In genomic region chr10:46228076-46229071, GRCh38 we compare ENCODE assay signal across 8 cellular contexts. TPM values are rescaled to one million over a fixed set of nuclear protein-coding genes. Genes with fewer than 3 reads are reported as not detected.
DNase-seq lines count a peak whose midpoint lies in the region; ATAC-seq and TF ChIP-seq lines count a peak whose summit lies in the region.

No MANE protein-coding gene starts in this region.

- peak; percentile 61 for ATAC-seq in HG03460 (IDR thresholded peaks at IDR 0.05; ENCODE audit: unreplicated experiment)

- CTCF ChIA-PET in activated naive CD4-positive, alpha-beta T cell treated with anti-CD3 and anti-CD28 coated beads for 36 hours (lab: Charles Lee): interaction anchor here (0.7 to 3.8 kb wide), 13 partner anchors 9 to 337 kb away, joined by 3 to 10 read pairs (median 4); no protein-coding TSS in a partner anchor

- in situ Hi-C loops in SK-MEL-5 (cut with HindIII; ENCODE audit: low pct_unique_long_range_greater_than_20kb, low sequenced_read_pairs): no loop called here

- H3K9me3 Mint-ChIP-seq in activated naive CD4-positive, alpha-beta T cell treated with anti-CD3 and anti-CD28 coated beads for 36 hours: peaks cover 8% of the 10 kb centered on the region

- H3K4me1 ChIP-seq in ovary (ENCODE audit: insufficient read depth): no peaks in the 10 kb centered on the region
- H3K4me1 ChIP-seq in tibial nerve: peaks cover 0 to 9% (median 0%) of the 10 kb centered on the region in 4 donors

- H3K9me3 ChIP-seq in ovary (no peaks in the 10 kb centered on the region), tibial nerve (peaks cover 0 to 6% (median 0%) of the 10 kb centered on the region in 4 donors)

- H3K27ac Mint-ChIP-seq in activated naive CD4-positive, alpha-beta T cell treated with anti-CD3 and anti-CD28 coated beads for 36 hours: no peak overlapping the region

- H3K4me3 ChIP-seq in ovary (no peak overlapping the region), tibial nerve (no peak overlapping the region)

- H3K4me1 Mint-ChIP-seq in activated naive CD4-positive, alpha-beta T cell treated with anti-CD3 and anti-CD28 coated beads for 36 hours (ENCODE audit: low read depth): peaks cover 3% of the 10 kb centered on the region

- H3K27ac ChIP-seq in ovary (no peak overlapping the region), tibial nerve (no peak overlapping the region)

- TF ChIP-seq POLR2A in ovary (IDR thresholded peaks at IDR 0.05) (no peak), tibial nerve (IDR thresholded peaks at IDR 0.05) (no peak)

- TF ChIP-seq CTCF in GM12874 (IDR thresholded peaks at IDR 0.05; ENCODE audit: insufficient read depth, low read depth, low read length) (peak; percentile 84), ovary (IDR thresholded peaks at IDR 0.05) (peak; percentile 37 to 70 (median 49)), tibial nerve (IDR thresholded peaks at IDR 0.05) (peak; percentile 83 to 95 (median 91))

- intact Hi-C loops in activated naive CD4-positive, alpha-beta T cell treated with anti-CD3 and anti-CD28 coated beads for 36 hours (cut with micrococcal nuclease): loop anchor here (2.0 to 5.0 kb wide), 3 partner anchors 28 to 339 kb away; no protein-coding TSS in a partner anchor
- intact Hi-C loops in ovary (cut with DNase I): no loop called here

- peak; percentile 56 for DNase-seq in 8988T
- peak; percentile 80 for DNase-seq in SK-MEL-5 (ENCODE audit: low read depth, low spot score)
- DNase-seq in activated naive CD4-positive, alpha-beta T cell treated with anti-CD3 and anti-CD28 coated beads for 36 hours: peak; percentile 83
- peak; percentile 16 for DNase-seq in glomerular endothelial cell (ENCODE audit: extremely low read depth, low read depth, low spot score)
- peak; percentile 39 to 69 (median 61) for DNase-seq in ovary
- DNase-seq in tibial nerve (ENCODE audit: low spot score in 2 of 2): peak; percentile 56 to 77

- H3K36me3 ChIP-seq in ovary (no peaks in the 10 kb centered on the region), tibial nerve (no peaks in the 10 kb centered on the region)

- TF ChIP-seq EP300 in ovary (IDR thresholded peaks at IDR 0.05): no peak
- TF ChIP-seq EP300 in tibial nerve (IDR thresholded peaks at IDR 0.05): no peak

- H3K36me3 Mint-ChIP-seq in activated naive CD4-positive, alpha-beta T cell treated with anti-CD3 and anti-CD28 coated beads for 36 hours (ENCODE audit: low read depth): peaks cover 14% of the 10 kb centered on the region

- H3K4me3 Mint-ChIP-seq in activated naive CD4-positive, alpha-beta T cell treated with anti-CD3 and anti-CD28 coated beads for 36 hours: no peak overlapping the region

- no peaks in the 10 kb centered on the region for H3K27me3 Mint-ChIP-seq in activated naive CD4-positive, alpha-beta T cell treated with anti-CD3 and anti-CD28 coated beads for 36 hours (ENCODE audit: low read depth)

- WGBS in ovary, 3 donors: 26 to 29% (median 27%) methylated on average over 11 of the region's 11 CpGs
- WGBS in tibial nerve, 2 donors: 20% methylated on average over 9 to 10 of the region's 11 CpGs

- H3K27me3 ChIP-seq in ovary: no peaks in the 10 kb centered on the region
- no peaks in the 10 kb centered on the region for H3K27me3 ChIP-seq in tibial nerve

RNA-seq across cellular contexts. Expression of gene ANTXRL, which starts 58.4 kb away (rescaled TPM):
- not detected in 2 replicates for total RNA-seq in SK-MEL-5 (2014; rRNA removed; shearing (Covaris generic))
- 0.05 TPM in 2 replicates for polyA plus RNA-seq in SK-MEL-5 (2015; cell fraction: cytosol; rRNA removed)
- 4.7 TPM in 1 of 2 replicates, not detected in the other for polyA plus RNA-seq in SK-MEL-5 (2015; cell fraction: nucleus; rRNA removed)
- not detected for total RNA-seq in activated naive CD4-positive, alpha-beta T cell treated with anti-CD3 and anti-CD28 coated beads for 36 hours
- total RNA-seq in glomerular endothelial cell (not detected in 2 replicates), ovary (under 1 TPM in 1 of 7 donors, not detected in 6; 0.51 TPM), tibial nerve (not detected)
- polyA plus RNA-seq in ovary: not detected

Comparison
In these comparisons a context has a peak if more than half of its experiments do, and no peak if none do; other contexts are left out.
1. DNase-seq: peak in every context shown above with its lines; median percentile 83 in activated naive CD4-positive, alpha-beta T cell treated with anti-CD3 and anti-CD28 coated beads for 36 hours; 80 in SK-MEL-5; 66 in tibial nerve; 61 in ovary; 56 in 8988T; 16 in glomerular endothelial cell.